Comparison of ENCODE assay signal across 22 cellular contexts in genomic region chr10:52261362-52261761, GRCh38. TPM values are rescaled to one million over a fixed set of nuclear protein-coding genes. Genes with fewer than 3 reads are reported as not detected.
DNase-seq lines count a peak whose midpoint lies in the region; ATAC-seq and TF ChIP-seq lines count a peak whose summit lies in the region.
"Had no signal": no experiment of that assay in that cellular context is flagged by ENCODE, and none has a peak within 500 bp of the region (broad histone marks: within the 10 kb centered on the region; RNA-seq: fewer than 3 reads in every experiment).

No MANE protein-coding gene starts in this region.

- H3K9me3 Mint-ChIP-seq in MCF 10A (ENCODE audit: unreplicated experiment) = no peaks in the 10 kb centered on the region
- H3K9me3 Mint-ChIP-seq: CD14-positive monocyte, GM23338 had no signal

- no peak overlapping the region for H3K27ac ChIP-seq in breast epithelium
- no peak overlapping the region for H3K27ac ChIP-seq in epithelial cell of prostate
- H3K27ac ChIP-seq: A549 had no signal

- TF ChIP-seq CTCF in MCF 10A (IDR thresholded peaks at IDR 0.05; ENCODE audit: unreplicated experiment) (no peak), breast epithelium (IDR thresholded peaks at IDR 0.05) (no peak), omental fat pad (IDR thresholded peaks at IDR 0.05) (no peak)

- no peak overlapping the region for H3K27ac Mint-ChIP-seq in MCF 10A (ENCODE audit: low read depth, unreplicated experiment)
- H3K27ac Mint-ChIP-seq: B cell, CD14-positive monocyte, GM23338 had no signal

- no peak overlapping the region for H3K4me3 Mint-ChIP-seq in MCF 10A (ENCODE audit: unreplicated experiment)
- H3K4me3 Mint-ChIP-seq: B cell, CD14-positive monocyte, GM23338 had no signal

- intact Hi-C loops in MCF 10A (cut with micrococcal nuclease) (no loop called here), breast epithelium (cut with DNase I; ENCODE audit: low total_unique reads) (no loop called here)

- CTCF ChIA-PET in MCF 10A (lab: Yijun Ruan, JAX) = interaction anchor here (0.6 to 0.8 kb wide), 3 partner anchors 45 to 306 kb away, joined by 3 to 6 read pairs (median 4); no protein-coding TSS in a partner anchor

- DNase-seq in MCF 10A (ENCODE audit: unreplicated experiment) (peak; percentile 11), breast epithelium (ENCODE audit: low spot score in 2 of 2) (no peak), RKO (ENCODE audit: low spot score) (peak; percentile 66), epithelial cell of prostate (ENCODE audit: low read depth, low spot score) (peak; percentile 59), omental fat pad (ENCODE audit: low spot score) (no peak)
- DNase-seq: DMS79 treated with DMSO at 0.1 percent for 48 hours, KBM-7, NCI-H1092, NCI-H1436 treated with DMSO at 0.1 percent for 48 hours, NCI-H2029, NCI-H226, NCI-H524, NCI-H774, Right ventricle myocardium superior had no signal

- H3K9me3 ChIP-seq in breast epithelium = no peaks in the 10 kb centered on the region
- H3K9me3 ChIP-seq: A549, HAP-1 had no signal

- no peak for ATAC-seq in HG02642 (IDR thresholded peaks at IDR 0.05; ENCODE audit: poor library complexity, unreplicated experiment)
- no peak for ATAC-seq in GM19324 (IDR thresholded peaks at IDR 0.05; ENCODE audit: low FRiP score, unreplicated experiment)
- no peak for ATAC-seq in omental fat pad (ENCODE audit: low FRiP score)
- ATAC-seq: A549, GM23338 had no signal

- no peaks in the 10 kb centered on the region for H3K36me3 Mint-ChIP-seq in MCF 10A (ENCODE audit: insufficient read depth, unreplicated experiment)
- H3K36me3 Mint-ChIP-seq: CD14-positive monocyte had no signal

- no TSS peak for BruUV-seq in MCF 10A (replicated peaks; lab: Mats Ljungman, UMichigan)

- no peaks in the 10 kb centered on the region for H3K27me3 ChIP-seq in breast epithelium

- H3K36me3 ChIP-seq in breast epithelium = no peaks in the 10 kb centered on the region
- H3K36me3 ChIP-seq: HAP-1 had no signal

- no peaks in the 10 kb centered on the region for H3K27me3 Mint-ChIP-seq in MCF 10A (ENCODE audit: insufficient read depth, unreplicated experiment)
- H3K27me3 Mint-ChIP-seq: B cell had no signal

- no peak overlapping the region for H3K4me3 ChIP-seq in breast epithelium
- H3K4me3 ChIP-seq: A549, GM23338, HAP-1 had no signal

- POLR2A ChIA-PET in MCF 10A (lab: Yijun Ruan, JAX) = interaction anchor here (1.2 kb wide), 1 partner anchor 494 kb away, joined by 3 read pairs; no protein-coding TSS in a partner anchor

- H3K4me1 ChIP-seq in breast epithelium = no peaks in the 10 kb centered on the region
- H3K4me1 ChIP-seq: HAP-1 had no signal

- TF ChIP-seq POLR2A in breast epithelium (IDR thresholded peaks at IDR 0.05) = no peak

- peaks cover 14% of the 10 kb centered on the region for H3K4me1 Mint-ChIP-seq in MCF 10A (ENCODE audit: insufficient read depth, unreplicated experiment)
- H3K4me1 Mint-ChIP-seq: B cell, CD14-positive monocyte had no signal

RNA-seq across cellular contexts. Expression of gene DKK1, which starts 52.7 kb away (rescaled TPM):
- total RNA-seq in MCF 10A (2022) (31.8 and 37.4 TPM in 2 replicates), breast epithelium (100 to 1,000 TPM in 1 of 3 donors, 1 to 10 TPM in 2; 2.0 to 142 (median 3.3) TPM), omental fat pad (10 to 100 TPM in 1 of 4 donors, 1 to 10 TPM in 3; 3.5 to 13.3 (median 6.0) TPM)
- total RNA-seq: B cell, GM23338, OCI-LY7, Right ventricle myocardium superior had no signal

Comparison
In these comparisons a context has a peak if more than half of its experiments do, and no peak if none do; other contexts are left out.
1. DNase-seq: peak in MCF 10A (single experiment), RKO (single experiment) and epithelial cell of prostate (single experiment); none in breast epithelium (0 of 2) and omental fat pad (single experiment).